1 cellular context compared by ENCODE assay signal in genomic region chr12:113230315-113231274, GRCh38.
TF ChIP-seq lines count a peak whose summit lies in the region.

No MANE protein-coding gene starts in this region.

TF ChIP-seq in GM23338, 12 proteins besides CTCF, POLR2A, EP300 and RAD21 (continued from another document):
- TF ChIP-seq REST (IDR thresholded peaks at IDR 0.05; ENCODE audit: unreplicated experiment) (no peak), EZH2 (IDR thresholded peaks at IDR 0.05; ENCODE audit: low read depth, unreplicated experiment) (no peak), STAT1 (IDR thresholded peaks at IDR 0.05; ENCODE audit: unreplicated experiment) (no peak), POLR2AphosphoS5 (IDR thresholded peaks at IDR 0.05; ENCODE audit: low read depth) (no peak), CREB1 (CRISPR knock-in tag; IDR thresholded peaks at IDR 0.05; ENCODE audit: low read depth) (no peak), ZNF462 (CRISPR knock-in tag; IDR thresholded peaks at IDR 0.05) (no peak), NANOG (IDR thresholded peaks at IDR 0.05; ENCODE audit: borderline replicate concordance) (no peak), JUNB (IDR thresholded peaks at IDR 0.05; ENCODE audit: unreplicated experiment) (no peak)
TF ChIP-seq in GM23338: peak in this region for 0.
